16 cellular contexts compared by ENCODE assay signal in genomic region chr7:102889836-102890235, GRCh38. TPM values are rescaled to one million over a fixed set of nuclear protein-coding genes. Genes with fewer than 3 reads are reported as not detected.
"Had no signal": no experiment of that assay in that cellular context is flagged by ENCODE, and none has a peak within 500 bp of the region (broad histone marks: within the 10 kb centered on the region; RNA-seq: fewer than 3 reads in every experiment).

No MANE protein-coding gene starts in this region.

- DNase-seq: activated CD4-positive, alpha-beta T cell treated with anti-CD3 and anti-CD28 coated beads for 4 hours; activated CD8-positive, alpha-beta memory T cell treated with anti-CD3 and anti-CD28 coated beads, Interleukin-2, amount 50 U/mL, for 48 hours; activated CD8-positive, alpha-beta T cell treated with anti-CD3 and anti-CD28 coated beads for 36 hours; activated naive CD4-positive, alpha-beta T cell; central memory CD4-positive, alpha-beta T cell; cortex of kidney; effector memory CD4-positive, alpha-beta T cell; left cardiac atrium; mammary epithelial cell; mucosa of descending colon; nephron progenitor cell; ovary; stimulated activated CD4-positive, alpha-beta T cell treated with anti-CD3 and anti-CD28 coated beads, Interleukin-1b, Interleukin-23, amount 100 ng/mL, for 48 hours; stimulated activated naive B cell treated with anti-CD40 and anti-IgM and Interleukin-4, amounts not matched to agents 10 μg/mL and 1 μg/mL and 100 μg/mL, for 72 hours had no signal

- H3K36me3 ChIP-seq: ovary had no signal

- H3K27ac ChIP-seq: epithelial cell of prostate, ovary had no signal

- ATAC-seq: activated CD8-positive, alpha-beta T cell treated with anti-CD3 and anti-CD28 coated beads for 36 hours; stimulated activated naive B cell treated with anti-CD40 and anti-IgM and Interleukin-4, amounts not matched to agents 10 μg/mL and 1 μg/mL and 100 μg/mL, for 72 hours had no signal

- H3K4me3 ChIP-seq: mucosa of descending colon, ovary had no signal

- H3K9me3 ChIP-seq: mucosa of descending colon, ovary had no signal

- H3K27me3 ChIP-seq: ovary had no signal

RNA-seq across cellular contexts. Expression of gene LRRC17, which starts 23.0 kb away (rescaled TPM):
- total RNA-seq: activated CD8-positive, alpha-beta T cell treated with anti-CD3 and anti-CD28 coated beads for 36 hours; activated T-helper 1 cell treated with anti-CD3 and anti-CD28 coated beads, Interleukin-12 subunit alpha, Interleukin-12 subunit beta, Interleukin-2, Interleukin-4 antibody, amounts not matched to agents 30 ng/mL and 10 ng/mL and 1 ng/mL, durations not matched to agents 14 hours and 24 hours and 36 hours had no signal
